ENCODE assay signal across 23 cellular contexts in the genomic region with DNA sequence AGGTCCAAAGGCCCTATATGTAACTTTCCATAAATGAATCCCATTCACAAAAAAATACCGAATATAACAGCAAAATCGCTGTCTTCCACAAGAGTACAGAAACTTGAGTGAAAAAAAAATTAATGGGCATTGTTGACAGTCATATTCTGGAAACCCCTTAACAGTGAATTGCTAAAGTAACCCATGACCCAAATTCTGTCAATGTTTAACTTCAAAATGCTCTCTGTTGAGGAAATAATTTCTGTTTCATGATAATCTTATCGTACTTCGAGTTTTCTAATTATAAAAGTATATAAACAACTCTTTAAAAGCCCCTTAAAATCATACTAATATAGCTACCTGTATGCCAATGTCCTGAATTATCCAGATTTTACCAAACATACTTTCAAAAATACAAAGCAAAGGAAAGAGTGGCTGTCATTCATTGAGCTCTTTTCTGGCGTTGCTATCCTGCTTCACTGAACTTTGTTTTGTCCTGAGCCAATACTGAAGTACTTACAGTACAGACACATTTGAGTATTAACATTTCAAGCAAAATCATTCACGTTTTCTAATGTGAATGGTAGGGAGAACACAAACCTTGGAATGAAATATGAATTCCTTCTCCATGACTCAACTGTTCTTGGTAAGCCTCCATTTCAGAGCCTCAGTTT. TPM values are rescaled to one million over a fixed set of nuclear protein-coding genes. Genes with fewer than 3 reads are reported as not detected.
"Had no signal": no experiment of that assay in that cellular context is flagged by ENCODE, and none has a peak within 500 bp of the region (broad histone marks: within the 10 kb centered on the region; RNA-seq: fewer than 3 reads in every experiment).

No MANE protein-coding gene starts in this region.

- FAIRE-seq: bronchial epithelial cell had no signal

- DNase-seq: activated CD4-positive, alpha-beta T cell treated with anti-CD3 and anti-CD28 coated beads for 1 hour; activated CD8-positive, alpha-beta memory T cell treated with anti-CD3 and anti-CD28 coated beads for 24 hours; activated CD8-positive, alpha-beta memory T cell treated with anti-CD3 and anti-CD28 coated beads, Interleukin-2, amount 50 U/mL, for 48 hours; activated effector memory CD4-positive, alpha-beta T cell treated with Interleukin-2 at 50 U/mL for 16 hours; activated naive CD4-positive, alpha-beta T cell treated with anti-CD3 and anti-CD28 coated beads, Interleukin-2, amount 50 U/mL, for 16 hours; activated T-cell treated with anti-CD3 and anti-CD28 coated beads, Interleukin-2, amount 50 U/mL, for 48 hours; cerebellar nuclear complex; effector CD4-positive, alpha-beta T cell; gastrocnemius medialis; head of caudate nucleus; left cardiac atrium; mammary epithelial cell; midbrain; occipital lobe; stimulated activated naive CD8-positive, alpha-beta T cell treated with anti-CD3 and anti-CD28 coated beads, Interleukin-15, Interleukin-2, amounts not matched to agents 100 U/mL and 50 U/mL, for 24 hours; substantia nigra; T-helper 17 cell; uterus had no signal

- ATAC-seq: gastrocnemius medialis; left cardiac atrium; stimulated activated naive CD8-positive, alpha-beta T cell treated with anti-CD3 and anti-CD28 coated beads, Interleukin-15, Interleukin-2, amounts not matched to agents 100 U/mL and 50 U/mL, for 24 hours; T-helper 17 cell had no signal

- H3K4me3 ChIP-seq: ascending aorta, gastrocnemius medialis, tibial nerve, uterus had no signal

RNA-seq across cellular contexts. Expression of a gene that starts 2.4 kb away (rescaled TPM):
- total RNA-seq: ascending aorta, bronchial epithelial cell, gastrocnemius medialis, left cardiac atrium, mammary epithelial cell, occipital lobe, posterior vena cava, skeletal muscle tissue, T-helper 17 cell, tibial nerve, uterus had no signal

RNA-seq across cellular contexts. Expression of a gene that starts 54.4 kb away (rescaled TPM):
- total RNA-seq: ascending aorta, bronchial epithelial cell, gastrocnemius medialis, left cardiac atrium, mammary epithelial cell, occipital lobe, posterior vena cava, skeletal muscle tissue, T-helper 17 cell, tibial nerve, uterus had no signal
